19 cellular contexts compared by ENCODE assay signal in genomic region chr4:186949847-186950246, GRCh38.
A peak's percentile ranks its signal among the peaks of the same experiment; 100 is the strongest.
DNase-seq lines count a peak whose midpoint lies in the region; ATAC-seq and TF ChIP-seq lines count a peak whose summit lies in the region.
"Had no signal": no experiment of that assay in that cellular context is flagged by ENCODE, and none has a peak within 500 bp of the region (broad histone marks: within the 10 kb centered on the region; RNA-seq: fewer than 3 reads in every experiment).

No MANE protein-coding gene starts in this region.

- dilution Hi-C loops in IMR-90 (cut with HindIII; ENCODE audit: low sequenced_read_pairs, unreplicated experiment): no loop called here

- no peak overlapping the region for H3K18ac ChIP-seq in IMR-90 (ENCODE audit: low read depth, low read length)

- H3K36me3 ChIP-seq in IMR-90 (ENCODE audit: control insufficient read depth, insufficient read depth, low read length): no peaks in the 10 kb centered on the region
- H3K36me3 ChIP-seq in body of pancreas (replicated peaks in 1 of 2; ENCODE audit: insufficient read depth in 1 of 2, low read depth in 2 of 2): no peaks in the 10 kb centered on the region
- no peaks in the 10 kb centered on the region for H3K36me3 ChIP-seq in neuron (ENCODE audit: insufficient read depth, low read length)
- H3K36me3 ChIP-seq: HAP-1 had no signal

- DNase-seq in IMR-90 (no peak), body of pancreas (peak in 3 of 4 donors; percentile 47 to 67 (median 61)), AG20443 (ENCODE audit: low spot score) (no peak), putamen (ENCODE audit: low spot score) (no peak), HCEC 1CT (no peak)
- DNase-seq: 8988T; ACHN; C1 segment of cervical spinal cord; Calu3; CD4-positive, alpha-beta memory T cell; COR-L47; DMS53; DMS79 treated with DMSO at 0.1 percent for 48 hours; GF-D8; GOT3 had no signal

- no peaks in the 10 kb centered on the region for H3K9me3 ChIP-seq in IMR-90 (ENCODE audit: control insufficient read depth, insufficient read depth, low read length)
- H3K9me3 ChIP-seq in body of pancreas: no peaks in the 10 kb centered on the region
- H3K9me3 ChIP-seq in neuron (ENCODE audit: low read length): no peaks in the 10 kb centered on the region
- H3K9me3 ChIP-seq: A549 had no signal

- no TSS peak for BruUV-seq in IMR-90 (replicated peaks; lab: Mats Ljungman, UMichigan)

- H3K4me1 ChIP-seq in IMR-90 (ENCODE audit: control insufficient read depth, insufficient read depth, low read length): peaks cover 5% of the 10 kb centered on the region
- H3K4me1 ChIP-seq in body of pancreas: peaks cover 60% of the 10 kb centered on the region
- peaks cover 3% of the 10 kb centered on the region for H3K4me1 ChIP-seq in neuron (ENCODE audit: insufficient read depth, low read length)

- no peak overlapping the region for H3K56ac ChIP-seq in IMR-90 (ENCODE audit: extremely low read depth, insufficient read depth, low read length)

- no peaks in the 10 kb centered on the region for H4K20me1 ChIP-seq in IMR-90 (ENCODE audit: insufficient read depth, low read length)

- 0 out of 2 replicates have a peak overlapping the region, but pooled peaks have one; percentile 14 for H2BK120ac ChIP-seq in IMR-90 (ENCODE audit: low read depth, low read length)

- CTCF ChIA-PET in IMR-90 (lab: Yijun Ruan, JAX): interaction anchor here (0.6 kb wide), 1 partner anchor 112 kb away, joined by 4 read pairs; no protein-coding TSS in a partner anchor

- no peak overlapping the region for H3K4me3 ChIP-seq in IMR-90 (ENCODE audit: insufficient read depth, low read depth, low read length)
- H3K4me3 ChIP-seq in body of pancreas: no peak overlapping the region
- H3K4me3 ChIP-seq in neuron (ENCODE audit: low read length): no peak overlapping the region
- H3K4me3 ChIP-seq: A549, HAP-1 had no signal

- 0 out of 2 replicates have a peak overlapping the region, but pooled peaks have one; percentile 46 for H2BK20ac ChIP-seq in IMR-90 (ENCODE audit: low read depth, low read length)

- H3K14ac ChIP-seq in IMR-90 (replicated peaks; ENCODE audit: low read depth, low read length): no peak overlapping the region

- H4K91ac ChIP-seq in IMR-90 (ENCODE audit: insufficient read depth, low read depth, low read length): no peak overlapping the region

- no peak overlapping the region for H3K4ac ChIP-seq in IMR-90 (ENCODE audit: low read depth, low read length)

- no peak for ATAC-seq in IMR-90 (ENCODE audit: low read depth)
- ATAC-seq in body of pancreas: peak; percentile 43
- no peak for ATAC-seq in HG03432 (IDR thresholded peaks at IDR 0.05; ENCODE audit: unreplicated experiment)

- 0 out of 3 replicates have a peak overlapping the region, but pooled peaks have one; percentile 86 for H2BK15ac ChIP-seq in IMR-90 (ENCODE audit: low read depth, low read length)

- in situ Hi-C loops in IMR-90 (cut with MboI; ENCODE audit: low sequenced_read_pairs): loop anchor here (25.0 kb wide), 1 partner anchor 213 kb away; no protein-coding TSS in a partner anchor

- no peaks in the 10 kb centered on the region for H3K27me3 ChIP-seq in IMR-90 (ENCODE audit: control insufficient read depth, insufficient read depth, low read length)
- H3K27me3 ChIP-seq in body of pancreas: no peaks in the 10 kb centered on the region
- H3K27me3 ChIP-seq in neuron (ENCODE audit: insufficient read depth, low read length): no peaks in the 10 kb centered on the region

- H2AK9ac ChIP-seq in IMR-90 (replicated peaks; ENCODE audit: low read depth, low read length, poor library complexity): no peak overlapping the region

- no peak overlapping the region for H3K27ac ChIP-seq in IMR-90 (ENCODE audit: insufficient read depth, low read length)
- H3K27ac ChIP-seq in body of pancreas: peak overlapping the region; percentile 67 to 83 (median 78)
- H3K27ac ChIP-seq: A549 had no signal

- H3K23ac ChIP-seq in IMR-90 (ENCODE audit: low read depth, low read length): no peak overlapping the region

- TF ChIP-seq RAD21 in IMR-90 (IDR thresholded peaks at IDR 0.05; ENCODE audit: low read length): no peak

- peaks cover 5% of the 10 kb centered on the region for H3K9me1 ChIP-seq in IMR-90 (ENCODE audit: insufficient read depth, low read length)

- intact Hi-C loops in IMR-90 (cut with micrococcal nuclease): loop anchor here (2.0 to 10.0 kb wide), 6 partner anchors 267 to 1025 kb away; no protein-coding TSS in a partner anchor
- intact Hi-C loops in body of pancreas (cut with DNase I): no loop called here

- no peak overlapping the region for H4K8ac ChIP-seq in IMR-90 (ENCODE audit: low read depth in 2 of 2, low read length in 2 of 2)

- H2BK5ac ChIP-seq in IMR-90 (ENCODE audit: low read depth, low read length, poor library complexity, severe bottlenecking): no peak overlapping the region

- no peak overlapping the region for H4K5ac ChIP-seq in IMR-90 (ENCODE audit: low read depth, low read length)

- TF ChIP-seq CTCF in IMR-90 (conservative IDR thresholded peaks at IDR 0.05; ENCODE audit: low read depth, low read length): no peak
- TF ChIP-seq CTCF in body of pancreas (IDR thresholded peaks at IDR 0.05): no peak

- no peak overlapping the region for H3K4me2 ChIP-seq in IMR-90 (ENCODE audit: low read depth, low read length)
- H3K4me2 ChIP-seq: A549 had no signal

- WGBS in IMR-90 (ENCODE audit: extremely low coverage in 2 of 2, insufficient read length in 1 of 2), 2 experiments: no CpG with 5 or more reads among the region's 6 CpGs
- 24 to 30% methylated on average over 6 of the region's 6 CpGs for WGBS in body of pancreas, 2 donors

- H2AFZ ChIP-seq in IMR-90 (replicated peaks; ENCODE audit: low read length, poor library complexity) (no peak overlapping the region), neuron (ENCODE audit: low read depth, low read length) (peak overlapping the region; percentile 1)

- H2AK5ac ChIP-seq in IMR-90 (ENCODE audit: low read depth, low read length): peak overlapping the region; percentile 56; the same call in 1 of the 2 replicates

- H3K9ac ChIP-seq in IMR-90 (ENCODE audit: low read depth, low read length): no peak overlapping the region

- TF ChIP-seq POLR2A in IMR-90 (IDR thresholded peaks at IDR 0.05; ENCODE audit: low read depth, low read length) (no peak), body of pancreas (IDR thresholded peaks at IDR 0.05) (peak in 1 of 3 donors; percentile 16)

- POLR2A ChIA-PET in IMR-90 (lab: Charles Lee; ENCODE audit: unreplicated experiment): no interaction called here

- H3K79me1 ChIP-seq in IMR-90 (ENCODE audit: low read depth in 1 of 2, low read length in 2 of 2): no peaks in the 10 kb centered on the region

TF ChIP-seq in IMR-90, 13 proteins besides CTCF, POLR2A, EP300 and RAD21:
- no peak for TF ChIP-seq RFX5 (IDR thresholded peaks at IDR 0.05; ENCODE audit: low read depth, low read length)
- no peak for TF ChIP-seq SMC3 (IDR thresholded peaks at IDR 0.05; ENCODE audit: low read depth, low read length)
- TF ChIP-seq MAFK (IDR thresholded peaks at IDR 0.05; ENCODE audit: low read depth, low read length): no peak
- no peak for TF ChIP-seq BHLHE40 (IDR thresholded peaks at IDR 0.05; ENCODE audit: low read depth, low read length)
- TF ChIP-seq ELK1 (IDR thresholded peaks at IDR 0.05; ENCODE audit: borderline replicate concordance, low read depth, low read length): no peak
- TF ChIP-seq CHD1 (IDR thresholded peaks at IDR 0.05; ENCODE audit: low read depth, low read length): no peak
- TF ChIP-seq FOS (IDR thresholded peaks at IDR 0.05; ENCODE audit: low read depth, low read length): no peak
- no peak for TF ChIP-seq CEBPB (IDR thresholded peaks at IDR 0.05; ENCODE audit: low read depth, low read length)
- TF ChIP-seq NFE2L2 (IDR thresholded peaks at IDR 0.05; ENCODE audit: low read depth, low read length): no peak
- TF ChIP-seq RCOR1 (IDR thresholded peaks at IDR 0.05; ENCODE audit: insufficient replicate concordance, low read length): no peak
- TF ChIP-seq MXI1 (IDR thresholded peaks at IDR 0.05; ENCODE audit: borderline replicate concordance, low read depth, low read length): no peak
- TF ChIP-seq USF2 (IDR thresholded peaks at IDR 0.05; ENCODE audit: low read depth, low read length): no peak
- no peak for TF ChIP-seq MAZ (IDR thresholded peaks at IDR 0.05; ENCODE audit: borderline replicate concordance, low read depth, low read length)

Comparison
In these comparisons a context has a peak if more than half of its experiments do, and no peak if none do; other contexts are left out.
1. DNase-seq: peak in body of pancreas (3 of 4); none in IMR-90 (single experiment), AG20443 (single experiment), putamen (single experiment) and HCEC 1CT (single experiment).